21 cellular contexts compared by ENCODE assay signal in genomic region chr11:74678041-74678440, GRCh38. TPM values are rescaled to one million over a fixed set of nuclear protein-coding genes. Genes with fewer than 3 reads are reported as not detected.
A peak's percentile ranks its signal among the peaks of the same experiment; 100 is the strongest.
DNase-seq lines count a peak whose midpoint lies in the region; ATAC-seq and TF ChIP-seq lines count a peak whose summit lies in the region.
"Had no signal": no experiment of that assay in that cellular context is flagged by ENCODE, and none has a peak within 500 bp of the region (broad histone marks: within the 10 kb centered on the region; RNA-seq: fewer than 3 reads in every experiment).

No MANE protein-coding gene starts in this region.

- H3K4me3 Mint-ChIP-seq in activated CD4-positive, alpha-beta memory T cell treated with anti-CD3 and anti-CD28 coated beads, Interleukin-2, amount 10 ng/mL, durations not matched to agents 7 days and 5 days: no peak overlapping the region
- no peak overlapping the region for H3K4me3 Mint-ChIP-seq in activated CD4-positive, alpha-beta memory T cell treated with anti-CD3 and anti-CD28 coated beads for 36 hours
- no peak overlapping the region for H3K4me3 Mint-ChIP-seq in osteocyte (ENCODE audit: unreplicated experiment)

- no peaks in the 10 kb centered on the region for H3K9me3 Mint-ChIP-seq in activated CD4-positive, alpha-beta memory T cell treated with anti-CD3 and anti-CD28 coated beads, Interleukin-2, amount 10 ng/mL, durations not matched to agents 7 days and 5 days
- no peaks in the 10 kb centered on the region for H3K9me3 Mint-ChIP-seq in activated CD4-positive, alpha-beta memory T cell treated with anti-CD3 and anti-CD28 coated beads for 36 hours
- no peaks in the 10 kb centered on the region for H3K9me3 Mint-ChIP-seq in osteocyte (ENCODE audit: unreplicated experiment)

- ATAC-seq in Right ventricle myocardium inferior: no peak
- ATAC-seq: HCT116 had no signal

- peaks cover 0 to 17% of the 10 kb centered on the region in 2 donors for H3K4me1 ChIP-seq in right atrium auricular region
- H3K4me1 ChIP-seq in uterus: peaks cover 4 to 27% of the 10 kb centered on the region in 2 donors

- H3K27me3 Mint-ChIP-seq in activated CD4-positive, alpha-beta memory T cell treated with anti-CD3 and anti-CD28 coated beads, Interleukin-2, amount 10 ng/mL, durations not matched to agents 7 days and 5 days: peaks cover 7% of the 10 kb centered on the region
- peaks cover 11% of the 10 kb centered on the region for H3K27me3 Mint-ChIP-seq in activated CD4-positive, alpha-beta memory T cell treated with anti-CD3 and anti-CD28 coated beads for 36 hours
- H3K27me3 Mint-ChIP-seq in osteocyte (ENCODE audit: unreplicated experiment): no peaks in the 10 kb centered on the region

- H3K27ac ChIP-seq in right atrium auricular region: peak overlapping the region in 1 of 2 donors; percentile 36
- H3K27ac ChIP-seq in uterus: peak overlapping the region; percentile 93 to 95
- no peak overlapping the region for H3K27ac ChIP-seq in substantia nigra (ENCODE audit: low read depth, low read length, poor library complexity, severe bottlenecking)
- H3K27ac ChIP-seq: C4-2B, Peyer's patch had no signal

- POLR2A ChIA-PET in activated CD4-positive, alpha-beta memory T cell treated with anti-CD3 and anti-CD28 coated beads, Interleukin-2, amount 10 ng/mL, durations not matched to agents 7 days and 5 days (lab: Charles Lee): no interaction called here
- POLR2A ChIA-PET in activated CD4-positive, alpha-beta memory T cell treated with anti-CD3 and anti-CD28 coated beads for 36 hours (lab: Charles Lee): no interaction called here

- H3K36me3 ChIP-seq in right atrium auricular region: no peaks in the 10 kb centered on the region
- no peaks in the 10 kb centered on the region for H3K36me3 ChIP-seq in uterus
- H3K36me3 ChIP-seq: Peyer's patch had no signal

- DNase-seq in activated CD4-positive, alpha-beta memory T cell treated with anti-CD3 and anti-CD28 coated beads, Interleukin-2, amount 10 ng/mL, durations not matched to agents 7 days and 5 days: peak; percentile 6
- DNase-seq in activated CD4-positive, alpha-beta memory T cell treated with anti-CD3 and anti-CD28 coated beads for 36 hours: no peak
- DNase-seq in right atrium auricular region (ENCODE audit: low spot score): peak; percentile 55
- no peak for DNase-seq in Right ventricle myocardium inferior (ENCODE audit: missing footprints)
- peak; percentile 72 for DNase-seq in osteocyte (ENCODE audit: extremely low spot score, unreplicated experiment)
- peak in 1 of 2 donors; percentile 19 for DNase-seq in uterus
- no peak for DNase-seq in OCI-M2 (lab: John Stamatoyannopoulos, UW; ENCODE audit: unreplicated experiment)
- DNase-seq in substantia nigra (lab: John Stamatoyannopoulos, UW): no peak
- DNase-seq: 8988T, AML-193, KG1, NCI-H1092 treated with DMSO at 0.1 percent for 48 hours, NCI-H1436 treated with DMSO at 0.1 percent for 48 hours, NCI-H1930, NCI-H510A, NCI-H748 treated with DMSO at 0.1 percent for 48 hours had no signal

- CTCF ChIA-PET in activated CD4-positive, alpha-beta memory T cell treated with anti-CD3 and anti-CD28 coated beads, Interleukin-2, amount 10 ng/mL, durations not matched to agents 7 days and 5 days (lab: Charles Lee): no interaction called here
- CTCF ChIA-PET in activated CD4-positive, alpha-beta memory T cell treated with anti-CD3 and anti-CD28 coated beads for 36 hours (lab: Charles Lee): interaction anchor here (2.1 kb wide), 1 partner anchor 24 kb away, joined by 10 read pairs; no protein-coding TSS in a partner anchor

- TF ChIP-seq CTCF in right atrium auricular region (IDR thresholded peaks at IDR 0.05): no peak
- no peak for TF ChIP-seq CTCF in osteocyte (IDR thresholded peaks at IDR 0.05)
- no peak for TF ChIP-seq CTCF in uterus (IDR thresholded peaks at IDR 0.05)

- intact Hi-C loops in activated CD4-positive, alpha-beta memory T cell treated with anti-CD3 and anti-CD28 coated beads for 36 hours (cut with micrococcal nuclease): no loop called here
- intact Hi-C loops in Right ventricle myocardium inferior (cut with DNase I): no loop called here
- intact Hi-C loops in uterus (cut with DNase I; ENCODE audit: low total_unique reads): no loop called here

- H3K4me3 ChIP-seq in right atrium auricular region: no peak overlapping the region
- no peak overlapping the region for H3K4me3 ChIP-seq in uterus
- H3K4me3 ChIP-seq: Peyer's patch had no signal

- H3K9me3 ChIP-seq in right atrium auricular region: no peaks in the 10 kb centered on the region
- H3K9me3 ChIP-seq in uterus: no peaks in the 10 kb centered on the region
- H3K9me3 ChIP-seq: Peyer's patch had no signal

- H3K36me3 Mint-ChIP-seq in activated CD4-positive, alpha-beta memory T cell treated with anti-CD3 and anti-CD28 coated beads, Interleukin-2, amount 10 ng/mL, durations not matched to agents 7 days and 5 days (ENCODE audit: low read depth): no peaks in the 10 kb centered on the region
- H3K36me3 Mint-ChIP-seq in activated CD4-positive, alpha-beta memory T cell treated with anti-CD3 and anti-CD28 coated beads for 36 hours: no peaks in the 10 kb centered on the region
- no peaks in the 10 kb centered on the region for H3K36me3 Mint-ChIP-seq in osteocyte (ENCODE audit: unreplicated experiment)

- H3K27me3 ChIP-seq in right atrium auricular region (no peaks in the 10 kb centered on the region), uterus (no peaks in the 10 kb centered on the region)
- H3K27me3 ChIP-seq: Peyer's patch had no signal

- H3K27ac Mint-ChIP-seq in activated CD4-positive, alpha-beta memory T cell treated with anti-CD3 and anti-CD28 coated beads, Interleukin-2, amount 10 ng/mL, durations not matched to agents 7 days and 5 days: no peak overlapping the region
- H3K27ac Mint-ChIP-seq in activated CD4-positive, alpha-beta memory T cell treated with anti-CD3 and anti-CD28 coated beads for 36 hours: no peak overlapping the region
- no peak overlapping the region for H3K27ac Mint-ChIP-seq in osteocyte (ENCODE audit: unreplicated experiment)

- no peaks in the 10 kb centered on the region for H3K4me1 Mint-ChIP-seq in activated CD4-positive, alpha-beta memory T cell treated with anti-CD3 and anti-CD28 coated beads, Interleukin-2, amount 10 ng/mL, durations not matched to agents 7 days and 5 days
- H3K4me1 Mint-ChIP-seq in activated CD4-positive, alpha-beta memory T cell treated with anti-CD3 and anti-CD28 coated beads for 36 hours (ENCODE audit: low read depth): no peaks in the 10 kb centered on the region
- H3K4me1 Mint-ChIP-seq in osteocyte (ENCODE audit: unreplicated experiment): peaks cover 8% of the 10 kb centered on the region

- no peak for TF ChIP-seq POLR2A in uterus (IDR thresholded peaks at IDR 0.05)

RNA-seq across cellular contexts. Expression of gene CHRDL2, which starts 53.2 kb away (rescaled TPM):
- total RNA-seq in activated CD4-positive, alpha-beta memory T cell treated with anti-CD3 and anti-CD28 coated beads, Interleukin-2, amount 10 ng/mL, durations not matched to agents 7 days and 5 days: not detected
- total RNA-seq in activated CD4-positive, alpha-beta memory T cell treated with anti-CD3 and anti-CD28 coated beads for 36 hours: not detected
- total RNA-seq in right atrium auricular region: 1 to 10 TPM; 2.0 to 4.2 TPM
- 34.3 TPM for total RNA-seq in Right ventricle myocardium inferior
- total RNA-seq in osteocyte: not detected in 2 replicates
- 100 to 1,000 TPM in 1 of 4 donors, 1 to 10 TPM in 1, under 1 TPM in 2; 0.41 to 115 (median 2.9) TPM for total RNA-seq in uterus
- total RNA-seq: Daoy, HT1080, Peyer's patch had no signal

Comparison
In these comparisons a context has a peak if more than half of its experiments do, and no peak if none do; other contexts are left out.
1. DNase-seq: peak in activated CD4-positive, alpha-beta memory T cell treated with anti-CD3 and anti-CD28 coated beads, Interleukin-2, amount 10 ng/mL, durations not matched to agents 7 days and 5 days (single experiment), right atrium auricular region (single experiment) and osteocyte (single experiment); none in activated CD4-positive, alpha-beta memory T cell treated with anti-CD3 and anti-CD28 coated beads for 36 hours (single experiment), Right ventricle myocardium inferior (single experiment), OCI-M2 (single experiment) and substantia nigra (0 of 49).